In genomic region chr20:30500829-30501440, GRCh38 we compare ENCODE assay signal across 17 cellular contexts.
A peak's percentile ranks its signal among the peaks of the same experiment; 100 is the strongest.
DNase-seq lines count a peak whose midpoint lies in the region; ATAC-seq and TF ChIP-seq lines count a peak whose summit lies in the region.
"Had no signal": no experiment of that assay in that cellular context is flagged by ENCODE, and none has a peak within 500 bp of the region (broad histone marks: within the 10 kb centered on the region; RNA-seq: fewer than 3 reads in every experiment).

No MANE protein-coding gene starts in this region.

- H3K4me1 ChIP-seq in right atrium auricular region (no peaks in the 10 kb centered on the region), right cardiac atrium (ENCODE audit: control insufficient read depth, insufficient read depth, low read length) (no peaks in the 10 kb centered on the region), NT2/D1 (ENCODE audit: insufficient read depth, insufficient read length) (no peaks in the 10 kb centered on the region), esophagus muscularis mucosa (peaks cover 0 to 13% (median 5%) of the 10 kb centered on the region in 4 donors), stomach (peaks cover 0 to 10% (median 0%) of the 10 kb centered on the region in 4 donors)
- H3K4me1 ChIP-seq: BE2C had no signal

- H3K27me3 ChIP-seq in right atrium auricular region (no peaks in the 10 kb centered on the region), right cardiac atrium (ENCODE audit: control insufficient read depth, insufficient read depth) (no peaks in the 10 kb centered on the region), NT2/D1 (ENCODE audit: insufficient read depth, insufficient read length) (peaks cover 15% of the 10 kb centered on the region), esophagus muscularis mucosa (peaks cover 0 to 49% (median 0%) of the 10 kb centered on the region in 4 donors), stomach (peaks cover 0 to 48% (median 0%) of the 10 kb centered on the region in 3 donors)
- H3K27me3 ChIP-seq: BE2C had no signal

- DNase-seq in right atrium auricular region (ENCODE audit: low spot score) (peak; percentile 53), right cardiac atrium (no peak), NT2/D1 (ENCODE audit: low read depth, low spot score) (no peak), esophagus muscularis mucosa (ENCODE audit: extremely low spot score) (peak; percentile 90), stomach (no peak), AML-193 (lab: John Stamatoyannopoulos, UW) (no peak), NCI-H2107 (lab: John Stamatoyannopoulos, UW) (no peak)
- DNase-seq: CD4-positive, CD25-positive, alpha-beta regulatory T cell; HCEC 1CT; Karpas-422; MV-4-11; NCI-H2029 treated with DMSO at 0.1 percent for 48 hours; PC-3 had no signal

- no peak for TF ChIP-seq CTCF in right atrium auricular region (IDR thresholded peaks at IDR 0.05)
- TF ChIP-seq CTCF in esophagus muscularis mucosa (IDR thresholded peaks at IDR 0.05) = no peak
- no peak for TF ChIP-seq CTCF in stomach (IDR thresholded peaks at IDR 0.05)

- intact Hi-C loops in right cardiac atrium (cut with DNase I) (no loop called here), esophagus muscularis mucosa (cut with DNase I) (no loop called here), stomach (cut with DNase I; ENCODE audit: low total_unique reads) (no loop called here)

- no peak for TF ChIP-seq EP300 in esophagus muscularis mucosa (IDR thresholded peaks at IDR 0.05)
- TF ChIP-seq EP300 in stomach (IDR thresholded peaks at IDR 0.05) = no peak

- no peaks in the 10 kb centered on the region for H3K36me3 ChIP-seq in right atrium auricular region
- H3K36me3 ChIP-seq in NT2/D1 (ENCODE audit: insufficient read depth, insufficient read length, low read length) = no peaks in the 10 kb centered on the region
- H3K36me3 ChIP-seq in esophagus muscularis mucosa = no peaks in the 10 kb centered on the region
- H3K36me3 ChIP-seq in stomach = no peaks in the 10 kb centered on the region
- H3K36me3 ChIP-seq: BE2C had no signal

- WGBS in right cardiac atrium = 72% methylated on average over 23 of the region's 23 CpGs
- WGBS in esophagus muscularis mucosa = 78% methylated on average over 23 of the region's 23 CpGs
- WGBS in stomach, 5 donors = 59 to 78% (median 76%) methylated on average over 23 of the region's 23 CpGs

- no peaks in the 10 kb centered on the region for H3K9me3 ChIP-seq in right atrium auricular region
- H3K9me3 ChIP-seq in right cardiac atrium (ENCODE audit: control insufficient read depth, low read length) = no peaks in the 10 kb centered on the region
- no peaks in the 10 kb centered on the region for H3K9me3 ChIP-seq in NT2/D1 (ENCODE audit: insufficient read depth, low read length)
- H3K9me3 ChIP-seq in esophagus muscularis mucosa = no peaks in the 10 kb centered on the region
- peaks cover 0 to 5% (median 0%) of the 10 kb centered on the region in 4 donors for H3K9me3 ChIP-seq in stomach
- H3K9me3 ChIP-seq: BE2C had no signal

- ATAC-seq in right cardiac atrium (no peak), GM19023 (IDR thresholded peaks at IDR 0.05; ENCODE audit: unreplicated experiment) (no peak)
- ATAC-seq: PC-3 had no signal

- H3K9ac ChIP-seq in NT2/D1 (ENCODE audit: insufficient read length, low read depth) = peak overlapping the region; percentile 21
- H3K9ac ChIP-seq: GM23248 had no signal

- H3K4me3 ChIP-seq in right atrium auricular region (no peak overlapping the region), right cardiac atrium (ENCODE audit: low read length) (no peak overlapping the region), NT2/D1 (ENCODE audit: insufficient read length, low read depth) (no peak overlapping the region), esophagus muscularis mucosa (no peak overlapping the region), stomach (no peak overlapping the region)
- H3K4me3 ChIP-seq: GM23248, SK-N-MC had no signal

- TF ChIP-seq POLR2A in esophagus muscularis mucosa (IDR thresholded peaks at IDR 0.05; ENCODE audit: low read depth) = no peak
- no peak for TF ChIP-seq POLR2A in stomach (IDR thresholded peaks at IDR 0.05)

- H3K27ac ChIP-seq in right atrium auricular region = no peak overlapping the region
- H3K27ac ChIP-seq in right cardiac atrium (ENCODE audit: low read length) = no peak overlapping the region
- no peak overlapping the region for H3K27ac ChIP-seq in esophagus muscularis mucosa (replicated peaks in 1 of 4)
- H3K27ac ChIP-seq in stomach = no peak overlapping the region
- H3K27ac ChIP-seq: GM23248, SK-N-MC had no signal

Comparison
In these comparisons a context has a peak if more than half of its experiments do, and no peak if none do; other contexts are left out.
1. DNase-seq: peak in right atrium auricular region (single experiment) and esophagus muscularis mucosa (single experiment); none in right cardiac atrium (0 of 3), NT2/D1 (single experiment), stomach (single experiment), AML-193 (0 of 2) and NCI-H2107 (single experiment).